18 cellular contexts compared by ENCODE assay signal in the genomic region with DNA sequence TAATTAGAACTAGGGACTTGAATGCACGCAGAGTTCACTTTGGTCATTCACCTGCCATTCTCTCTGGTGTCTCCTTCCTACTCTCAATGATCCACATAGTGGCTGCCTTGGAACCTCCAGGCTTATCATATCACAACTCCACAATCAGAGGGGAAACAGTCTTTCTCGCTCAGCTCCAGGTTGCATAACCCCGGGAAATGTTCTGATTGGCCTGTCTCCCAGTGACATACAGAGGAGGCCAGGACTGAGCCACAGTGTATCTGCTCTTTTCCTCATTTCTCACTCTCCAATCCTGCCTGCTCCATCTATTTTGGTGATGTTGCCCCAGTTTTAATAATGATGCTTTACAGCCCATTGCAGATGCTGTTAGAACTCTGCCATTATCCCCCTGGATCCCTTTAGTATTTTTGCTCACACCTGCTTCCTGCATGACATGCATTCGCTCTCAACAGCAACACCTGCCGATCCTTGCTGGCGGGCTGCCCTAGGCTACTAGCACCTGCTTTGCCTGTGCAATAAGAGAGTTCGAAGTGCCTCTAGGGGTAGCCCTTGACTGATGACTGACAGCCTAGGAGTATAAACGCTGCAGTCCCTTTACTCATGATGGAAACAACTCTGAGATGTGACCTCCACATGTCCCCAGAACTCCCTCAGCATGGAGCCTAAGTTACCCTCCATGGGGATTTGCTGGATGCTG.
A peak's percentile ranks its signal among the peaks of the same experiment; 100 is the strongest.
DNase-seq lines count a peak whose midpoint lies in the region; ATAC-seq, FAIRE-seq and TF ChIP-seq lines count a peak whose summit lies in the region.
"Had no signal": no experiment of that assay in that cellular context is flagged by ENCODE, and none has a peak within 500 bp of the region (broad histone marks: within the 10 kb centered on the region; RNA-seq: fewer than 3 reads in every experiment).

No MANE protein-coding gene starts in this region.

- no peaks in the 10 kb centered on the region for H3F3A ChIP-seq in MM.1S (ENCODE audit: insufficient read depth, low read length)

- DNase-seq in HTR-8/SVneo (ENCODE audit: insufficient read length, low spot score): no peak
- peak; percentile 81 for DNase-seq in NCI-H2081 treated with DMSO at 0.1 percent for 48 hours (lab: John Stamatoyannopoulos, UW)
- peak; percentile 78 for DNase-seq in NCI-H774 (lab: John Stamatoyannopoulos, UW)
- peak; percentile 81 for DNase-seq in small intestine
- no peak for DNase-seq in MM.1S
- no peak for DNase-seq in SW480 (ENCODE audit: low spot score)
- DNase-seq: activated CD4-positive, CD25-positive, alpha-beta regulatory T cell; Calu3; effector CD8-positive, alpha-beta T cell; GOT3; heart right ventricle; IMR-90; nephron progenitor cell; NK-92 treated with Interleukin-12 subunit alpha and Interleukin-12 subunit beta, amount 100 ng/mL, for 24 hours; stimulated activated CD4-positive, alpha-beta T cell treated with anti-CD3 and anti-CD28 coated beads, Interleukin-4, amount 100 ng/mL, for 1 hour had no signal

- ATAC-seq in GM18519 (IDR thresholded peaks at IDR 0.05; ENCODE audit: low FRiP score, unreplicated experiment): no peak
- ATAC-seq: heart right ventricle had no signal

- H3K4me3 ChIP-seq in small intestine (ENCODE audit: low read depth in 1 of 2, low read length in 2 of 2) (no peak overlapping the region), MM.1S (ENCODE audit: low read length) (no peak overlapping the region)
- H3K4me3 ChIP-seq: cardiac muscle cell, heart right ventricle had no signal

- H3K27ac ChIP-seq in small intestine (ENCODE audit: low read depth in 1 of 2, low read length in 1 of 2) (no peak overlapping the region), MM.1S (ENCODE audit: low read length) (no peak overlapping the region)
- H3K27ac ChIP-seq: cardiac muscle cell, heart right ventricle had no signal

- no peak for TF ChIP-seq CTCF in MM.1S (IDR thresholded peaks at IDR 0.05; ENCODE audit: low read length)

- H3K4me2 ChIP-seq in MM.1S (ENCODE audit: low read depth, low read length): no peak overlapping the region

- no peaks in the 10 kb centered on the region for H3K79me2 ChIP-seq in MM.1S (ENCODE audit: low read length)

- H4K20me1 ChIP-seq in MM.1S (ENCODE audit: insufficient read depth, low read length): no peaks in the 10 kb centered on the region

- H3K9me3 ChIP-seq in small intestine (ENCODE audit: control insufficient read depth, low read depth) (no peaks in the 10 kb centered on the region), MM.1S (replicated peaks; ENCODE audit: insufficient read depth, low read length) (no peaks in the 10 kb centered on the region)

- no peak overlapping the region for H2AFZ ChIP-seq in MM.1S (ENCODE audit: low read length)

- H3K9me2 ChIP-seq in MM.1S (replicated peaks; ENCODE audit: insufficient read depth, low read length): no peaks in the 10 kb centered on the region

- H3K36me3 ChIP-seq in small intestine (ENCODE audit: control insufficient read depth in 2 of 2, insufficient read depth in 2 of 2, low read length in 2 of 2) (no peaks in the 10 kb centered on the region), MM.1S (replicated peaks; ENCODE audit: insufficient read depth, low read length) (no peaks in the 10 kb centered on the region)
- H3K36me3 ChIP-seq: cardiac muscle cell, heart right ventricle had no signal

- no peaks in the 10 kb centered on the region for H3K27me3 ChIP-seq in small intestine (ENCODE audit: control insufficient read depth in 2 of 2, insufficient read depth in 2 of 2, low read length in 2 of 2)
- no peaks in the 10 kb centered on the region for H3K27me3 ChIP-seq in MM.1S (replicated peaks; ENCODE audit: insufficient read depth, low read length)

- no peak overlapping the region for H3K9ac ChIP-seq in MM.1S (ENCODE audit: low read length)

- WGBS in small intestine, 3 donors: 14 to 67% (median 44%) methylated on average over 8 of the region's 8 CpGs

- H3K4me1 ChIP-seq in small intestine (ENCODE audit: control insufficient read depth in 2 of 2, insufficient read depth in 1 of 2, low read depth in 1 of 2, low read length in 1 of 2) (no peaks in the 10 kb centered on the region), MM.1S (ENCODE audit: low read length) (no peaks in the 10 kb centered on the region)
- H3K4me1 ChIP-seq: heart right ventricle had no signal

- FAIRE-seq in HTR-8/SVneo (lab: Jason Lieb, UNC) (peak; percentile 46), small intestine (lab: Jason Lieb, UNC) (no peak)
- FAIRE-seq: keratinocyte had no signal

Comparison
In these comparisons a context has a peak if more than half of its experiments do, and no peak if none do; other contexts are left out.
1. DNase-seq: peak in NCI-H2081 treated with DMSO at 0.1 percent for 48 hours (single experiment), NCI-H774 (single experiment) and small intestine (single experiment); none in HTR-8/SVneo (single experiment), MM.1S (single experiment) and SW480 (single experiment).